Comparison of ENCODE assay signal across 8 cellular contexts in the genomic region with DNA sequence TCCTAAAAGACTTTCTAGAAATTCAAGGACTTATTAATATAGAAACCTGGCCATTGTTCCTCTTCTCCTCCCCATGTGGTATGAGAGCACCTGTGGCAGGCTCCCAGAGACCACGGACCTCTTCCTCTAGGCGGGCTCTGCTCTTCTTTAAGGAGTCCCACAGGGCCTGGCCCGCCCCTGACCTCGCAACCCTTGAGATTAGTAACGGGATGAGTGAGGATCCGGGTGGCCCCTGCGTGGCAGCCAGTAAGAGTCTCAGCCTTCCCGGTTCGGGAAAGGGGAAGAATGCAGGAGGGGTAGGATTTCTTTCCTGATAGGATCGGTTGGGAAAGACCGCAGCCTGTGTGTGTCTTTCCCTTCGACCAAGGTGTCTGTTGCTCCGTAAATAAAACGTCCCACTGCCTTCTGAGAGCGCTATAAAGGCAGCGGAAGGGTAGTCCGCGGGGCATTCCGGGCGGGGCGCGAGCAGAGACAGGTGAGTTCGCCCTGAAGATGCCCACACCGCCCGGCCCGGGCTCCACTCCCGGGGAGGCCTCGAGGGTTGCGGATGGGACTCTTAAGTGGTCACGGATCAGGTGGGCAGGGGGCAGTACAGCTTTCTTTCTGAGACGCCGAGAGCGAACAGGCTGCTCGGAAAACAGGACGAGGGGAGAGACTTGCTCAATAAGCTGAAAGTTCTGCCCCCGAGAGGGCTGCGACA. TPM values are rescaled to one million over a fixed set of nuclear protein-coding genes. Genes with fewer than 3 reads are reported as not detected.
DNase-seq lines count a peak whose midpoint lies in the region; ATAC-seq, FAIRE-seq and TF ChIP-seq lines count a peak whose summit lies in the region.

Gene SLC26A4 (plus strand): TSS at position 448 of the 700 bp plus-strand sequence. CDS start 814 bp downstream, outside the sequence.

- peak within 1 kb of the TSS; percentile 97 for H3K27ac Mint-ChIP-seq in activated T-cell treated with anti-CD3 and anti-CD28 coated beads, Interleukin-2, amount 50 U/mL, for 24 hours
- H3K27ac Mint-ChIP-seq in glutamatergic neuron (ENCODE audit: unreplicated experiment): no peak within 1 kb of the TSS

- peak; percentile 76 for FAIRE-seq in GM12892 (lab: Jason Lieb, UNC)

- no peaks in the 10 kb centered on the region for H3K36me3 Mint-ChIP-seq in activated T-cell treated with anti-CD3 and anti-CD28 coated beads, Interleukin-2, amount 50 U/mL, for 24 hours (ENCODE audit: low read depth)
- H3K36me3 Mint-ChIP-seq in glutamatergic neuron (ENCODE audit: unreplicated experiment): no peaks in the 10 kb centered on the region

- ATAC-seq in HG03103 (IDR thresholded peaks at IDR 0.05; ENCODE audit: low read depth, unreplicated experiment): peak; percentile 48
- ATAC-seq in GM21367 (IDR thresholded peaks at IDR 0.05; ENCODE audit: unreplicated experiment): no peak
- ATAC-seq in GM18511 (IDR thresholded peaks at IDR 0.05; ENCODE audit: unreplicated experiment): no peak

- peaks cover 39% of the 10 kb centered on the region for H3K4me1 Mint-ChIP-seq in activated T-cell treated with anti-CD3 and anti-CD28 coated beads, Interleukin-2, amount 50 U/mL, for 24 hours (ENCODE audit: low read depth)
- peaks cover 3% of the 10 kb centered on the region for H3K4me1 Mint-ChIP-seq in glutamatergic neuron (ENCODE audit: low read depth, unreplicated experiment)

- no peak for TF ChIP-seq CTCF in glutamatergic neuron (IDR thresholded peaks at IDR 0.05; ENCODE audit: partially characterized antibody, unreplicated experiment)
- no peak for TF ChIP-seq CTCF in retinal pigment epithelial cell (conservative IDR thresholded peaks at IDR 0.05; ENCODE audit: low read depth, low read length)

- peak within 1 kb of the TSS; percentile 52 for H3K4me3 ChIP-seq in retinal pigment epithelial cell (ENCODE audit: low read length)

- peak within 1 kb of the TSS; percentile 84 for H3K4me3 Mint-ChIP-seq in activated T-cell treated with anti-CD3 and anti-CD28 coated beads, Interleukin-2, amount 50 U/mL, for 24 hours
- peak within 1 kb of the TSS; percentile 91 for H3K4me3 Mint-ChIP-seq in glutamatergic neuron (ENCODE audit: unreplicated experiment)

- no peak for TF ChIP-seq POLR2A in GM12892 (IDR thresholded peaks at IDR 0.05; ENCODE audit: low read depth, low read length)

- H3K9me3 Mint-ChIP-seq in activated T-cell treated with anti-CD3 and anti-CD28 coated beads, Interleukin-2, amount 50 U/mL, for 24 hours: no peaks in the 10 kb centered on the region
- no peaks in the 10 kb centered on the region for H3K9me3 Mint-ChIP-seq in glutamatergic neuron (ENCODE audit: unreplicated experiment)

- peaks cover 47% of the 10 kb centered on the region for H3K27me3 Mint-ChIP-seq in activated T-cell treated with anti-CD3 and anti-CD28 coated beads, Interleukin-2, amount 50 U/mL, for 24 hours
- H3K27me3 Mint-ChIP-seq in glutamatergic neuron (ENCODE audit: unreplicated experiment): peaks cover 21% of the 10 kb centered on the region

- intact Hi-C loops in posterior vena cava (cut with DNase I): loop anchor here in 1 of 2 donors (1.0 kb wide), 1 partner anchor 28 kb away; no protein-coding TSS in a partner anchor

- peak; percentile 13 for DNase-seq in GM12892 (ENCODE audit: insufficient read length)
- DNase-seq in activated T-cell treated with anti-CD3 and anti-CD28 coated beads, Interleukin-2, amount 50 U/mL, for 24 hours: peak; percentile 65
- no peak for DNase-seq in glutamatergic neuron
- no peak for DNase-seq in retinal pigment epithelial cell (ENCODE audit: low read depth)
- no peak for DNase-seq in posterior vena cava (ENCODE audit: low spot score)

RNA-seq across cellular contexts. Expression of gene SLC26A4, which starts in this region (rescaled TPM):
- not detected for polyA plus RNA-seq in GM12892 (2012; ENCODE audit: missing spikeins)
- total RNA-seq in glutamatergic neuron (ENCODE audit: unreplicated experiment): 0.34 TPM
- total RNA-seq in posterior vena cava: under 1 TPM; 0.57 to 0.60 TPM

Comparison
In these comparisons a context has a peak if more than half of its experiments do, and no peak if none do; other contexts are left out.
1. DNase-seq: peak in GM12892 (single experiment) and activated T-cell treated with anti-CD3 and anti-CD28 coated beads, Interleukin-2, amount 50 U/mL, for 24 hours (single experiment); none in glutamatergic neuron (single experiment), retinal pigment epithelial cell (single experiment) and posterior vena cava (single experiment).